In genomic region chr18:26686532-26686931, GRCh38 we compare ENCODE assay signal across 19 cellular contexts.
"Had no signal": no experiment of that assay in that cellular context is flagged by ENCODE, and none has a peak within 500 bp of the region (broad histone marks: within the 10 kb centered on the region; RNA-seq: fewer than 3 reads in every experiment).

No MANE protein-coding gene starts in this region.

- H3K4me3 Mint-ChIP-seq: dendritic cell treated with granulocyte-macrophage colony-stimulating factor and Interleukin-4, amounts not matched to agents 40 ng/mL and 50 ng/mL, for 4 days; natural killer cell treated with Interleukin-12 subunit alpha and Interleukin-12 subunit beta and Interleukin-15 and Interleukin-18, amount 100 ng/mL, for 72 hours; T-helper 1 cell treated with Interleukin-12 subunit alpha and Interleukin-12 subunit beta and Interleukin-4 antibody, amounts not matched to agents 30 μg/mL and 1 μg/mL, for 36 hours had no signal

- FAIRE-seq: astrocyte, bronchial epithelial cell had no signal

- H3K27ac ChIP-seq: adrenal gland, esophagus squamous epithelium, right lobe of liver, stomach, upper lobe of left lung had no signal

- H3K4me2 ChIP-seq: smooth muscle cell had no signal

- DNase-seq: activated CD4-positive, alpha-beta T cell treated with anti-CD3 and anti-CD28 coated beads for 1 hour; activated CD8-positive, alpha-beta memory T cell treated with anti-CD3 and anti-CD28 coated beads for 24 hours; activated CD8-positive, alpha-beta memory T cell treated with anti-CD3 and anti-CD28 coated beads, Interleukin-2, amount 50 U/mL, for 48 hours; activated gamma-delta T cell; adrenal gland; effector memory CD4-positive, alpha-beta T cell; esophagus squamous epithelium; heart right ventricle; right lobe of liver; stimulated activated CD4-positive, alpha-beta T cell treated with anti-CD3 and anti-CD28 coated beads, Interleukin-4, amount 100 ng/mL, for 1 hour; stomach; upper lobe of left lung had no signal

- ATAC-seq: activated naive CD4-positive, alpha-beta T cell treated with anti-CD3 and anti-CD28 coated beads, Interleukin-2, amount 50 U/mL, for 72 hours; natural killer cell treated with Interleukin-12 subunit alpha and Interleukin-12 subunit beta and Interleukin-15 and Interleukin-18, amount 100 ng/mL, for 72 hours; right lobe of liver had no signal

- H3K27ac Mint-ChIP-seq: activated naive CD4-positive, alpha-beta T cell treated with anti-CD3 and anti-CD28 coated beads, Interleukin-2, amount 50 U/mL, for 72 hours; dendritic cell treated with granulocyte-macrophage colony-stimulating factor and Interleukin-4, amounts not matched to agents 40 ng/mL and 50 ng/mL, for 4 days; natural killer cell treated with Interleukin-12 subunit alpha and Interleukin-12 subunit beta and Interleukin-15 and Interleukin-18, amount 100 ng/mL, for 72 hours; T-helper 1 cell treated with Interleukin-12 subunit alpha and Interleukin-12 subunit beta and Interleukin-4 antibody, amounts not matched to agents 30 μg/mL and 1 μg/mL, for 36 hours had no signal

- H3K9me3 ChIP-seq: adrenal gland, esophagus squamous epithelium, right lobe of liver, upper lobe of left lung had no signal

- H3K27me3 ChIP-seq: adrenal gland, esophagus squamous epithelium, heart right ventricle, right lobe of liver, stomach, upper lobe of left lung had no signal

- H3K9me3 Mint-ChIP-seq: activated naive CD4-positive, alpha-beta T cell treated with anti-CD3 and anti-CD28 coated beads, Interleukin-2, amount 50 U/mL, for 72 hours had no signal

- H3K36me3 ChIP-seq: adrenal gland, esophagus squamous epithelium, heart right ventricle, right lobe of liver, stomach, upper lobe of left lung had no signal

- H3K4me3 ChIP-seq: adrenal gland, esophagus squamous epithelium, heart right ventricle, right lobe of liver, smooth muscle cell, stomach, upper lobe of left lung had no signal

- H3K27me3 Mint-ChIP-seq: dendritic cell treated with granulocyte-macrophage colony-stimulating factor and Interleukin-4, amounts not matched to agents 40 ng/mL and 50 ng/mL, for 4 days had no signal

- H3K4me1 ChIP-seq: adrenal gland, stomach, upper lobe of left lung had no signal
